ENCODE assay signal across 9 cellular contexts in the genomic region with DNA sequence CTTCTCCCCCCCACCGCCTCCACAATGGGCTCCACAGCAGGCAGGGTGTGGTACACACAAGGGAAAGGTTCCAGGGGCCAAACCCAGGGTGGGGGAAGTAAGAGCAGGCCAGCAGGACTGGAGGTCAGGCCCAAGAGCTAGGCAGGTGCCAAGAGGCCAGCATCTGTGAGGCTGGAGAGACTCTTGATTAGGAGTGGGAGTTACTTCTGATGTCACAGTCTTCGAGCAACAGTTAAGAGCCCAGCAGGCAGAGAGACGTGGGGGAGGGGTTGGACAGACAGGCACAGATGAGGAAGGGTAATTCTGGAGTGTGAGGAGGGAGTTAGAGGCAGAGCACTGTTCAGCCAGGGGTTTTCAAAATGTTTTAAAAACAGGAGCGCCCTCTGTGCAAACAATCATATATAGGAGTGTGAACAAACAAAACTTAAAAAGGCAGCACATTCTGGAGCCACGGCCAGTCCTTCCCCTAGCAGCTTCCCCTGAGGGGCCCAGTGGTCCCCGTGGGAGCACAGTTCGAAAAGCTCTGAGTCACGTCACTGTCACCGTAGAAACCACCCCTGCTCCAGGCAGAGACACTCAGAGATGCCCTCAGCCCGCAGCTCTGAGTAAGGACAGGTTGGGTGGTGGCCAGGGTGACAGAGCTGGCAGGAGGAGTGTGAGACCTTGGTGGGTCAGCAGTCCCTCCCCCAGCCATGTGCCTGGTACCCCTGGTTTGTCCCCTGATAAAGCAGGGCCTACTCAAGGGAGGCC. TPM values are rescaled to one million over a fixed set of nuclear protein-coding genes. Genes with fewer than 3 reads are reported as not detected.
DNase-seq lines count a peak whose midpoint lies in the region; ATAC-seq and TF ChIP-seq lines count a peak whose summit lies in the region.
"Had no signal": no experiment of that assay in that cellular context is flagged by ENCODE, and none has a peak within 500 bp of the region (broad histone marks: within the 10 kb centered on the region; RNA-seq: fewer than 3 reads in every experiment).

No MANE protein-coding gene starts in this region.

- H3K4me3 ChIP-seq in OCI-LY7 (ENCODE audit: low read depth, low read length, poor library complexity, severe bottlenecking) (no peak overlapping the region), colonic mucosa (no peak overlapping the region), upper lobe of left lung (no peak overlapping the region)

- H3K4me1 ChIP-seq in OCI-LY7 (ENCODE audit: insufficient read depth, low read length, poor library complexity, severe bottlenecking) (peaks cover 15% of the 10 kb centered on the region), colonic mucosa (no peaks in the 10 kb centered on the region), upper lobe of left lung (peaks cover 24 to 37% (median 31%) of the 10 kb centered on the region in 4 donors)

- H3K4me3 Mint-ChIP-seq in mesothelial cell of epicardium, result peak overlapping the region; percentile 9
- H3K4me3 Mint-ChIP-seq: T-helper 1 cell treated with Interleukin-12 subunit alpha and Interleukin-12 subunit beta and Interleukin-4 antibody, amounts not matched to agents 30 μg/mL and 1 μg/mL, for 36 hours had no signal

- peak overlapping the region in 1 of 2 donors; percentile 51 for H3K9ac ChIP-seq in colonic mucosa (ENCODE audit: low read depth in 2 of 2, low read length in 2 of 2)

- H3K27ac Mint-ChIP-seq in mesothelial cell of epicardium, result peak overlapping the region; percentile 77
- H3K27ac Mint-ChIP-seq: T-helper 1 cell treated with Interleukin-12 subunit alpha and Interleukin-12 subunit beta and Interleukin-4 antibody, amounts not matched to agents 30 μg/mL and 1 μg/mL, for 36 hours had no signal

- TF ChIP-seq EP300 in upper lobe of left lung (IDR thresholded peaks at IDR 0.05), result peak in 1 of 4 donors; percentile 67

- H3K27me3 ChIP-seq in colonic mucosa (no peaks in the 10 kb centered on the region), upper lobe of left lung (no peaks in the 10 kb centered on the region)

- 22 to 31% methylated on average over 10 of the region's 10 CpGs for WGBS in upper lobe of left lung, 2 donors

- H3K79me2 ChIP-seq in OCI-LY7 (ENCODE audit: insufficient read depth, low read depth, low read length), result no peaks in the 10 kb centered on the region

- POLR2A ChIA-PET in OCI-LY7 (lab: Charles Lee), result no interaction called here

- no peaks in the 10 kb centered on the region for H3K9me2 ChIP-seq in OCI-LY7 (ENCODE audit: insufficient read depth, low read length)

- TF ChIP-seq CTCF in OCI-LY7 (conservative IDR thresholded peaks at IDR 0.05; ENCODE audit: low read length), result no peak
- TF ChIP-seq CTCF in colonic mucosa (IDR thresholded peaks at IDR 0.05), result no peak
- no peak for TF ChIP-seq CTCF in mesothelial cell of epicardium (IDR thresholded peaks at IDR 0.05; ENCODE audit: unreplicated experiment)
- TF ChIP-seq CTCF in upper lobe of left lung (IDR thresholded peaks at IDR 0.05), result no peak

- H3K36me3 Mint-ChIP-seq in mesothelial cell of epicardium, result no peaks in the 10 kb centered on the region

- TSS peak; percentile 81 for BruUV-seq in OCI-LY7 (replicated peaks; lab: Mats Ljungman, UMichigan)

- H3K9me3 Mint-ChIP-seq in mesothelial cell of epicardium, result no peaks in the 10 kb centered on the region
- H3K9me3 Mint-ChIP-seq: T-helper 1 cell treated with Interleukin-12 subunit alpha and Interleukin-12 subunit beta and Interleukin-4 antibody, amounts not matched to agents 30 μg/mL and 1 μg/mL, for 36 hours had no signal

- H2AFZ ChIP-seq in OCI-LY7 (ENCODE audit: low read length), result 0 out of 2 replicates have a peak overlapping the region, but pooled peaks have one; percentile 16

- H4K20me1 ChIP-seq in OCI-LY7 (ENCODE audit: insufficient read depth, low read length), result no peaks in the 10 kb centered on the region

- H3K4me1 Mint-ChIP-seq in mesothelial cell of epicardium, result peaks cover 20% of the 10 kb centered on the region

- CTCF ChIA-PET in OCI-LY7 (lab: Charles Lee; ENCODE audit: unreplicated experiment), result interaction anchor here (0.6 to 0.9 kb wide), 4 partner anchors 53 to 208 kb away, joined by 3 to 4 read pairs (median 3); no protein-coding TSS in a partner anchor

- no peaks in the 10 kb centered on the region for H3K27me3 Mint-ChIP-seq in mesothelial cell of epicardium (ENCODE audit: low read depth)

- no peaks in the 10 kb centered on the region; the same call in 1 of the 2 replicates for H3K36me3 ChIP-seq in OCI-LY7 (ENCODE audit: insufficient read depth, low read length)
- H3K36me3 ChIP-seq in colonic mucosa, result no peaks in the 10 kb centered on the region
- H3K36me3 ChIP-seq in upper lobe of left lung, result peaks cover 0 to 27% (median 18%) of the 10 kb centered on the region in 4 donors

- intact Hi-C loops in OCI-LY7 (cut with micrococcal nuclease; ENCODE audit: unreplicated experiment), result loop anchor here (10.0 kb wide), 1 partner anchor 135 kb away; a partner anchor contains a TSS
- intact Hi-C loops in colonic mucosa (cut with DNase I), result no loop called here

- H3K9me3 ChIP-seq in OCI-LY7 (ENCODE audit: low read length) (no peaks in the 10 kb centered on the region), colonic mucosa (no peaks in the 10 kb centered on the region), upper lobe of left lung (no peaks in the 10 kb centered on the region)

- DNase-seq in EL (peak; percentile 85), OCI-LY7 (ENCODE audit: low spot score) (peak; percentile 34), colonic mucosa (peak; percentile 56), mesothelial cell of epicardium (ENCODE audit: low spot score in 2 of 2, unreplicated experiment in 2 of 2) (no peak), upper lobe of left lung (peak in 1 of 2 donors; percentile 93), Ammon's horn (ENCODE audit: low spot score) (no peak), NCI-H2081 treated with DMSO at 0.1 percent for 48 hours (lab: John Stamatoyannopoulos, UW) (no peak)

- peak overlapping the region; percentile 35; the same call in 1 of the 2 replicates for H3K4me2 ChIP-seq in OCI-LY7 (ENCODE audit: low read length)

- peak in 1 of 4 donors; percentile 29 for TF ChIP-seq POLR2A in upper lobe of left lung (IDR thresholded peaks at IDR 0.05)

- ATAC-seq in HG02981 (IDR thresholded peaks at IDR 0.05; ENCODE audit: unreplicated experiment) (peak; percentile 49), upper lobe of left lung (ENCODE audit: low FRiP score in 2 of 2) (peak; percentile 56 to 71)

- H3K27ac ChIP-seq in OCI-LY7 (ENCODE audit: low read depth, low read length, poor library complexity, severe bottlenecking) (no peak overlapping the region), colonic mucosa (peak overlapping the region; percentile 28), upper lobe of left lung (peak overlapping the region; percentile 72 to 86 (median 76))

RNA-seq across cellular contexts. Expression of a gene that starts 55.6 kb away (rescaled TPM):
- total RNA-seq in OCI-LY7 (2014; rRNA removed; shearing (Covaris generic)), result 5.3 and 5.8 TPM in 2 replicates
- total RNA-seq in OCI-LY7 (2022), result 17.4 and 19.2 TPM in 2 replicates
- 10 to 100 TPM; 63.6 to 99.6 TPM for total RNA-seq in colonic mucosa
- total RNA-seq in mesothelial cell of epicardium, result 32.5 to 34.6 TPM (median 33.9 TPM) in 3 replicates
- total RNA-seq in upper lobe of left lung, result 10 to 100 TPM; 18.1 to 51.4 (median 31.5) TPM

Comparison
In these comparisons a context has a peak if more than half of its experiments do, and no peak if none do; other contexts are left out.
1. DNase-seq: peak in EL (single experiment), OCI-LY7 (single experiment) and colonic mucosa (single experiment); none in mesothelial cell of epicardium (0 of 2), Ammon's horn (single experiment) and NCI-H2081 treated with DMSO at 0.1 percent for 48 hours (single experiment).